8 cellular contexts compared by ENCODE assay signal in genomic region chr3:195991243-195991642, GRCh38.
DNase-seq lines count a peak whose midpoint lies in the region; ATAC-seq and TF ChIP-seq lines count a peak whose summit lies in the region.
"Not testable (repeated sequence)": the region's sequence is repeated elsewhere in the genome, so short reads cannot be mapped to it uniquely, and the experiment has no call there.

No MANE protein-coding gene starts in this region.

- intact Hi-C loops in CD4-positive, alpha-beta T cell (cut with DNase I, micrococcal nuclease): loop anchor here in 1 of 2 experiments (10.0 kb wide), 1 partner anchor 194 kb away; no protein-coding TSS in a partner anchor

- H3K27ac Mint-ChIP-seq in CD4-positive, alpha-beta T cell: peak overlapping the region; percentile 58
- H3K27ac Mint-ChIP-seq in WTC11: 0 out of 2 replicates have a peak overlapping the region, but pooled peaks have one; percentile 49
- peak overlapping the region; percentile 80 for H3K27ac Mint-ChIP-seq in activated T-cell treated with anti-CD3 and anti-CD28 coated beads, Interleukin-2, amount 50 U/mL, for 24 hours
- not testable (repeated sequence) for H3K27ac Mint-ChIP-seq in activated naive CD8-positive, alpha-beta T cell treated with anti-CD3 and anti-CD28 coated beads, Interleukin-2, amount 10 ng/mL, durations not matched to agents 7 days and 5 days
- H3K27ac Mint-ChIP-seq in natural killer cell treated with Interleukin-12 subunit alpha and Interleukin-12 subunit beta and Interleukin-15 and Interleukin-18, amount 100 ng/mL, for 72 hours: peak overlapping the region; percentile 83
- H3K27ac Mint-ChIP-seq in stimulated activated naive B cell treated with anti-CD40 and anti-IgM and Interleukin-4, amounts not matched to agents 10 μg/mL and 1 μg/mL and 100 μg/mL, for 72 hours: peak overlapping the region; percentile 86

- H4K20me1 ChIP-seq in KMS-11 (ENCODE audit: insufficient read depth); hepatocyte (ENCODE audit: insufficient read depth, poor library complexity, severe bottlenecking): not testable (repeated sequence)

- H2AFZ ChIP-seq in KMS-11 (ENCODE audit: low read depth) (peak overlapping the region; percentile 94; the same call in 1 of the 2 replicates), hepatocyte (peak overlapping the region; percentile 100)

- H3K4me3 Mint-ChIP-seq in CD4-positive, alpha-beta T cell: peak overlapping the region; percentile 85
- peak overlapping the region; percentile 63 for H3K4me3 Mint-ChIP-seq in WTC11
- H3K4me3 Mint-ChIP-seq in activated T-cell treated with anti-CD3 and anti-CD28 coated beads, Interleukin-2, amount 50 U/mL, for 24 hours: peak overlapping the region; percentile 77
- peak overlapping the region; percentile 78 for H3K4me3 Mint-ChIP-seq in activated naive CD8-positive, alpha-beta T cell treated with anti-CD3 and anti-CD28 coated beads, Interleukin-2, amount 10 ng/mL, durations not matched to agents 7 days and 5 days
- H3K4me3 Mint-ChIP-seq in natural killer cell treated with Interleukin-12 subunit alpha and Interleukin-12 subunit beta and Interleukin-15 and Interleukin-18, amount 100 ng/mL, for 72 hours: peak overlapping the region; percentile 87
- peak overlapping the region; percentile 81 to 82 for H3K4me3 Mint-ChIP-seq in stimulated activated naive B cell treated with anti-CD40 and anti-IgM and Interleukin-4, amounts not matched to agents 10 μg/mL and 1 μg/mL and 100 μg/mL, for 72 hours

- H3K9me2 ChIP-seq in hepatocyte (replicated peaks; ENCODE audit: insufficient read depth): not testable (repeated sequence)

- peak in 1 of 10 experiments; percentile 29 for DNase-seq in CD4-positive, alpha-beta T cell
- DNase-seq in WTC11 (ENCODE audit: low spot score); activated T-cell treated with anti-CD3 and anti-CD28 coated beads, Interleukin-2, amount 50 U/mL, for 24 hours; activated naive CD8-positive, alpha-beta T cell treated with anti-CD3 and anti-CD28 coated beads, Interleukin-2, amount 10 ng/mL, durations not matched to agents 7 days and 5 days; hepatocyte (ENCODE audit: low spot score); natural killer cell treated with Interleukin-12 subunit alpha and Interleukin-12 subunit beta and Interleukin-15 and Interleukin-18, amount 100 ng/mL, for 72 hours (ENCODE audit: low spot score); stimulated activated naive B cell treated with anti-CD40 and anti-IgM and Interleukin-4, amounts not matched to agents 10 μg/mL and 1 μg/mL and 100 μg/mL, for 72 hours: not testable (repeated sequence)

- not testable (repeated sequence) for H3K9me3 ChIP-seq in CD4-positive, alpha-beta T cell (ENCODE audit: control insufficient read depth, low read length); hepatocyte (ENCODE audit: low read depth)

- H3K9me3 Mint-ChIP-seq in CD4-positive, alpha-beta T cell; WTC11; activated T-cell treated with anti-CD3 and anti-CD28 coated beads, Interleukin-2, amount 50 U/mL, for 24 hours; activated naive CD8-positive, alpha-beta T cell treated with anti-CD3 and anti-CD28 coated beads, Interleukin-2, amount 10 ng/mL, durations not matched to agents 7 days and 5 days; natural killer cell treated with Interleukin-12 subunit alpha and Interleukin-12 subunit beta and Interleukin-15 and Interleukin-18, amount 100 ng/mL, for 72 hours; stimulated activated naive B cell treated with anti-CD40 and anti-IgM and Interleukin-4, amounts not matched to agents 10 μg/mL and 1 μg/mL and 100 μg/mL, for 72 hours: not testable (repeated sequence)

- 92% methylated on average over 11 of the region's 12 CpGs for WGBS in hepatocyte (ENCODE audit: low lambda C conversion rate, missing lambda C conversion rate)

- ATAC-seq in CD4-positive, alpha-beta T cell (ENCODE audit: poor library complexity); WTC11; activated naive CD8-positive, alpha-beta T cell treated with anti-CD3 and anti-CD28 coated beads, Interleukin-2, amount 10 ng/mL, durations not matched to agents 7 days and 5 days (ENCODE audit: low read depth); natural killer cell treated with Interleukin-12 subunit alpha and Interleukin-12 subunit beta and Interleukin-15 and Interleukin-18, amount 100 ng/mL, for 72 hours; stimulated activated naive B cell treated with anti-CD40 and anti-IgM and Interleukin-4, amounts not matched to agents 10 μg/mL and 1 μg/mL and 100 μg/mL, for 72 hours (replicated peaks): not testable (repeated sequence)

- POLR2A ChIA-PET in CD4-positive, alpha-beta T cell (lab: Charles Lee); WTC11 (lab: Charles Lee); activated naive CD8-positive, alpha-beta T cell treated with anti-CD3 and anti-CD28 coated beads, Interleukin-2, amount 10 ng/mL, durations not matched to agents 7 days and 5 days (lab: Charles Lee): not testable (repeated sequence)

- not testable (repeated sequence) for H3K27me3 ChIP-seq in CD4-positive, alpha-beta T cell (ENCODE audit: control insufficient read depth, insufficient read depth, low read length); KMS-11 (ENCODE audit: insufficient read depth, low read depth); hepatocyte

- H3K27ac ChIP-seq in CD4-positive, alpha-beta T cell (ENCODE audit: low read depth, low read length); KMS-11; hepatocyte: not testable (repeated sequence)

- H3K9ac ChIP-seq in KMS-11: not testable (repeated sequence)

- H3K27me3 Mint-ChIP-seq in CD4-positive, alpha-beta T cell; activated T-cell treated with anti-CD3 and anti-CD28 coated beads, Interleukin-2, amount 50 U/mL, for 24 hours; activated naive CD8-positive, alpha-beta T cell treated with anti-CD3 and anti-CD28 coated beads, Interleukin-2, amount 10 ng/mL, durations not matched to agents 7 days and 5 days; natural killer cell treated with Interleukin-12 subunit alpha and Interleukin-12 subunit beta and Interleukin-15 and Interleukin-18, amount 100 ng/mL, for 72 hours; stimulated activated naive B cell treated with anti-CD40 and anti-IgM and Interleukin-4, amounts not matched to agents 10 μg/mL and 1 μg/mL and 100 μg/mL, for 72 hours: not testable (repeated sequence)
- peaks cover 16% of the 10 kb centered on the region for H3K27me3 Mint-ChIP-seq in WTC11 (ENCODE audit: low read depth)

- H3K79me2 ChIP-seq in KMS-11 (ENCODE audit: insufficient read depth, low read depth): not testable (repeated sequence)
- H3K79me2 ChIP-seq in hepatocyte: peaks cover 19% of the 10 kb centered on the region

- not testable (repeated sequence) for H3K36me3 ChIP-seq in KMS-11 (ENCODE audit: insufficient read depth); hepatocyte (replicated peaks; ENCODE audit: insufficient read depth, low read depth)

- CTCF ChIA-PET in CD4-positive, alpha-beta T cell (lab: Charles Lee); WTC11 (lab: Charles Lee): not testable (repeated sequence)

- not testable (repeated sequence) for H3K4me1 Mint-ChIP-seq in CD4-positive, alpha-beta T cell (ENCODE audit: low read depth); WTC11; activated T-cell treated with anti-CD3 and anti-CD28 coated beads, Interleukin-2, amount 50 U/mL, for 24 hours (ENCODE audit: low read depth); activated naive CD8-positive, alpha-beta T cell treated with anti-CD3 and anti-CD28 coated beads, Interleukin-2, amount 10 ng/mL, durations not matched to agents 7 days and 5 days; natural killer cell treated with Interleukin-12 subunit alpha and Interleukin-12 subunit beta and Interleukin-15 and Interleukin-18, amount 100 ng/mL, for 72 hours (ENCODE audit: low read depth in 2 of 2); stimulated activated naive B cell treated with anti-CD40 and anti-IgM and Interleukin-4, amounts not matched to agents 10 μg/mL and 1 μg/mL and 100 μg/mL, for 72 hours

- not testable (repeated sequence) for TF ChIP-seq CTCF in CD4-positive, alpha-beta T cell (IDR thresholded peaks at IDR 0.05); KMS-11 (conservative IDR thresholded peaks at IDR 0.05; ENCODE audit: low read depth, low read length); WTC11 (IDR thresholded peaks at IDR 0.05); hepatocyte (IDR thresholded peaks at IDR 0.05; ENCODE audit: poor library complexity)

- not testable (repeated sequence) for H3K4me1 ChIP-seq in KMS-11 (ENCODE audit: low read depth, poor library complexity, severe bottlenecking); hepatocyte (ENCODE audit: insufficient read depth)

- not testable (repeated sequence) for H3K4me2 ChIP-seq in KMS-11, hepatocyte

- not testable (repeated sequence) for H3K36me3 Mint-ChIP-seq in CD4-positive, alpha-beta T cell (ENCODE audit: low read depth); WTC11; activated T-cell treated with anti-CD3 and anti-CD28 coated beads, Interleukin-2, amount 50 U/mL, for 24 hours (ENCODE audit: low read depth); activated naive CD8-positive, alpha-beta T cell treated with anti-CD3 and anti-CD28 coated beads, Interleukin-2, amount 10 ng/mL, durations not matched to agents 7 days and 5 days; natural killer cell treated with Interleukin-12 subunit alpha and Interleukin-12 subunit beta and Interleukin-15 and Interleukin-18, amount 100 ng/mL, for 72 hours; stimulated activated naive B cell treated with anti-CD40 and anti-IgM and Interleukin-4, amounts not matched to agents 10 μg/mL and 1 μg/mL and 100 μg/mL, for 72 hours

- H3K4me3 ChIP-seq in KMS-11 (IDR thresholded peaks at IDR 0.05; ENCODE audit: insufficient read depth, low read depth, low read length); hepatocyte: not testable (repeated sequence)
